Comparison of ENCODE assay signal across 1 cellular context in the genomic region with DNA sequence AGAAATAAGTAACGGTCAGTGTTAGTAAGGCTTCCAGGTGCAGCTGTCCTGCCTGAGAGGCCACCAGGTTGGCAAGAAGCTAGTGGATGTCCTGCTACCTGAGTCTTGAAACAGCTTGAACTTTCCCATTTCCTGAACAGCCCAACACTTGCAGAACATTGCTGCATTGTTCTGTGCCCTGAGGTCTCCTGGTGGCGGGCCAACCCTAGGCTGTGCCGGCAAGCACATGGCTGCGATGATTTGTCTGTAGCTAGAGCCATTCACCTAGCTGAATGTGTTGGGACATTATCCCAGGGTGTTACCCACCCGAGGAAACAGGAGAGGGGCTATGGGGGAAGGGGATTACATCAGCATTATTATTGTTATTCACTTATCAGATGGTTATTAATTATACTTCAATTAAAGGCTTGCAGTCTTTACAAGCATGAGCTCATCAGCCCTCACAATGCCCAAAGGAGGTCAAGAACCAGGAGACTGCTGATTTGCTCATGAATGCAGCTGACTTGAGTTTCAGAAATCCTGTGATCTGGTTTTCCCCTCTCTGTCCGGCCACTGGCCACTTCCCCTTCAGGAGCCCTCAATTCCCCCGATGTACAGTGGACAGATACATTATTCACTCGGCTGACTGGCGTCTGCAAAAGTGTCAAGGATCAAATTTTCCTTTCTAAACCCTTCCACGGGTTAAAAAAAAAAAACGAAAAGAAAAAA.
A peak's percentile ranks its signal among the peaks of the same experiment; 100 is the strongest.
TF ChIP-seq lines count a peak whose summit lies in the region.

No MANE protein-coding gene starts in this region.

TF ChIP-seq in GM12878, 131 proteins besides CTCF, POLR2A, EP300 and RAD21 (continued from another document):
- peak in 1 of 2 experiments; percentile 43; a peak in 1 of 4 replicates for TF ChIP-seq SRF (IDR thresholded peaks at IDR 0.05; ENCODE audit: low read depth in 2 of 2, low read length in 2 of 2)
- peak in 1 of 2 experiments; percentile 14; a peak in 1 of 4 replicates for TF ChIP-seq BHLHE40 (IDR thresholded peaks at IDR 0.05; ENCODE audit: borderline replicate concordance in 1 of 2, low read depth in 2 of 2, low read length in 1 of 2)
- peak; percentile 84; the same call in 1 of the 2 replicates for TF ChIP-seq SPI1 (IDR thresholded peaks at IDR 0.05; ENCODE audit: borderline replicate concordance, insufficient read depth, low read depth, low read length)
- TF ChIP-seq ATF7 (IDR thresholded peaks at IDR 0.05; ENCODE audit: low read depth): peak; percentile 46; the same call in 1 of the 2 replicates
- TF ChIP-seq, protein P1, sequence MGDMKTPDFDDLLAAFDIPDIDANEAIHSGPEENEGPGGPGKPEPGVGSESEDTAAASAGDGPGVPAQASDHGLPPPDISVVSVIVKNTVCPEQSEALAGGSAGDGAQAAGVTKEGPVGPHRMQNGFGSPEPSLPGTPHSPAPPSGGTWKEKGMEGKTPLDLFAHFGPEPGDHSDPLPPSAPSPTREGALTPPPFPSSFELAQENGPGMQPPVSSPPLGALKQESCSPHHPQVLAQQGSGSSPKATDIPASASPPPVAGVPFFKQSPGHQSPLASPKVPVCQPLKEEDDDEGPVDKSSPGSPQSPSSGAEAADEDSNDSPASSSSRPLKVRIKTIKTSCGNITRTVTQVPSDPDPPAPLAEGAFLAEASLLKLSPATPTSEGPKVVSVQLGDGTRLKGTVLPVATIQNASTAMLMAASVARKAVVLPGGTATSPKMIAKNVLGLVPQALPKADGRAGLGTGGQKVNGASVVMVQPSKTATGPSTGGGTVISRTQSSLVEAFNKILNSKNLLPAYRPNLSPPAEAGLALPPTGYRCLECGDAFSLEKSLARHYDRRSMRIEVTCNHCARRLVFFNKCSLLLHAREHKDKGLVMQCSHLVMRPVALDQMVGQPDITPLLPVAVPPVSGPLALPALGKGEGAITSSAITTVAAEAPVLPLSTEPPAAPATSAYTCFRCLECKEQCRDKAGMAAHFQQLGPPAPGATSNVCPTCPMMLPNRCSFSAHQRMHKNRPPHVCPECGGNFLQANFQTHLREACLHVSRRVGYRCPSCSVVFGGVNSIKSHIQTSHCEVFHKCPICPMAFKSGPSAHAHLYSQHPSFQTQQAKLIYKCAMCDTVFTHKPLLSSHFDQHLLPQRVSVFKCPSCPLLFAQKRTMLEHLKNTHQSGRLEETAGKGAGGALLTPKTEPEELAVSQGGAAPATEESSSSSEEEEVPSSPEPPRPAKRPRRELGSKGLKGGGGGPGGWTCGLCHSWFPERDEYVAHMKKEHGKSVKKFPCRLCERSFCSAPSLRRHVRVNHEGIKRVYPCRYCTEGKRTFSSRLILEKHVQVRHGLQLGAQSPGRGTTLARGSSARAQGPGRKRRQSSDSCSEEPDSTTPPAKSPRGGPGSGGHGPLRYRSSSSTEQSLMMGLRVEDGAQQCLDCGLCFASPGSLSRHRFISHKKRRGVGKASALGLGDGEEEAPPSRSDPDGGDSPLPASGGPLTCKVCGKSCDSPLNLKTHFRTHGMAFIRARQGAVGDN (IDR thresholded peaks at IDR 0.05): peak; percentile 75
- TF ChIP-seq, protein P2, sequence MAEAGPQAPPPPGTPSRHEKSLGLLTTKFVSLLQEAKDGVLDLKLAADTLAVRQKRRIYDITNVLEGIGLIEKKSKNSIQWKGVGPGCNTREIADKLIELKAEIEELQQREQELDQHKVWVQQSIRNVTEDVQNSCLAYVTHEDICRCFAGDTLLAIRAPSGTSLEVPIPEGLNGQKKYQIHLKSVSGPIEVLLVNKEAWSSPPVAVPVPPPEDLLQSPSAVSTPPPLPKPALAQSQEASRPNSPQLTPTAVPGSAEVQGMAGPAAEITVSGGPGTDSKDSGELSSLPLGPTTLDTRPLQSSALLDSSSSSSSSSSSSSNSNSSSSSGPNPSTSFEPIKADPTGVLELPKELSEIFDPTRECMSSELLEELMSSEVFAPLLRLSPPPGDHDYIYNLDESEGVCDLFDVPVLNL (IDR thresholded peaks at IDR 0.05; ENCODE audit: low read depth, low read length): no peak
- TF ChIP-seq, protein P3, sequence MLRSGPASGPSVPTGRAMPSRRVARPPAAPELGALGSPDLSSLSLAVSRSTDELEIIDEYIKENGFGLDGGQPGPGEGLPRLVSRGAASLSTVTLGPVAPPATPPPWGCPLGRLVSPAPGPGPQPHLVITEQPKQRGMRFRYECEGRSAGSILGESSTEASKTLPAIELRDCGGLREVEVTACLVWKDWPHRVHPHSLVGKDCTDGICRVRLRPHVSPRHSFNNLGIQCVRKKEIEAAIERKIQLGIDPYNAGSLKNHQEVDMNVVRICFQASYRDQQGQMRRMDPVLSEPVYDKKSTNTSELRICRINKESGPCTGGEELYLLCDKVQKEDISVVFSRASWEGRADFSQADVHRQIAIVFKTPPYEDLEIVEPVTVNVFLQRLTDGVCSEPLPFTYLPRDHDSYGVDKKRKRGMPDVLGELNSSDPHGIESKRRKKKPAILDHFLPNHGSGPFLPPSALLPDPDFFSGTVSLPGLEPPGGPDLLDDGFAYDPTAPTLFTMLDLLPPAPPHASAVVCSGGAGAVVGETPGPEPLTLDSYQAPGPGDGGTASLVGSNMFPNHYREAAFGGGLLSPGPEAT (IDR thresholded peaks at IDR 0.05; ENCODE audit: low read depth): peak; percentile 54
- peak; percentile 12; the same call in 1 of the 2 replicates for TF ChIP-seq MTA2 (IDR thresholded peaks at IDR 0.05; ENCODE audit: low read depth)
- TF ChIP-seq, protein P4, sequence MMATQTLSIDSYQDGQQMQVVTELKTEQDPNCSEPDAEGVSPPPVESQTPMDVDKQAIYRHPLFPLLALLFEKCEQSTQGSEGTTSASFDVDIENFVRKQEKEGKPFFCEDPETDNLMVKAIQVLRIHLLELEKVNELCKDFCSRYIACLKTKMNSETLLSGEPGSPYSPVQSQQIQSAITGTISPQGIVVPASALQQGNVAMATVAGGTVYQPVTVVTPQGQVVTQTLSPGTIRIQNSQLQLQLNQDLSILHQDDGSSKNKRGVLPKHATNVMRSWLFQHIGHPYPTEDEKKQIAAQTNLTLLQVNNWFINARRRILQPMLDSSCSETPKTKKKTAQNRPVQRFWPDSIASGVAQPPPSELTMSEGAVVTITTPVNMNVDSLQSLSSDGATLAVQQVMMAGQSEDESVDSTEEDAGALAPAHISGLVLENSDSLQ (IDR thresholded peaks at IDR 0.05): no peak
TF ChIP-seq in GM12878: peak in this region for 7.
